In the genomic region with DNA sequence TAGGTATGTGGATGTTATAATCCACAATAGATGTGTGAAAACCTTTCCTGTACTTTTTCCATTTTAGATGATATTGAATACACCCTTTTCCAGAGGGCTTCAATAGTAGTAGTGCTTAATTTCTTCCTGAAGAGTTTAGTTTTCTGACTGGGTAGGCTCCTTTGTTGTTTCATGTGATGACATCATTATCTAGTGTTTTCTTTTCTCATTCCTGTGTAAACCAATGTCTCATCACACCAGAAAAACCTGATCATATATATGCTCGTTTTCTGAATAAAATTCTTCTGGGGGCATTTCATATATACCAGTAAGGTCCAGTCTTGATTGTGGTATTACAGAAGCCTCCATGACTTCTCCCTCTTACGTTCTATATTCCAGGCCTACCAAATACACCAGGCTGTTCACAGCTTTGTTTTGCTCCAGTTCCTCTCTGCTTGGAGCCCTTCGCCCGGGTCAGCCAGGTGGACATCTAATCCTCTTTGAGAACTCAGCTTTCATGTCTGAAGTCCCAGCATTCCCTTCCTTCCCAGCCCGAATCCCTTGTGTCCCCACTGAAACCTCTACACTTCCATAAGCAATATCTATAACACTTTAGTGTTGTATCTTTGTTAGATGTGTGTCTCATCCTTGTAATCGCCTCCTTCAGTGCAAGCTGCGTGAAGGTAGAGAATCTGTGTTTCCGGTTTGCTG, we compare ENCODE assay signal across 1 cellular context.
TF ChIP-seq lines count a peak whose summit lies in the region.

No MANE protein-coding gene starts in this region.

TF ChIP-seq in HEK293, 187 proteins besides CTCF, POLR2A, EP300 and RAD21 (continued from another document):
- TF ChIP-seq, protein P1, sequence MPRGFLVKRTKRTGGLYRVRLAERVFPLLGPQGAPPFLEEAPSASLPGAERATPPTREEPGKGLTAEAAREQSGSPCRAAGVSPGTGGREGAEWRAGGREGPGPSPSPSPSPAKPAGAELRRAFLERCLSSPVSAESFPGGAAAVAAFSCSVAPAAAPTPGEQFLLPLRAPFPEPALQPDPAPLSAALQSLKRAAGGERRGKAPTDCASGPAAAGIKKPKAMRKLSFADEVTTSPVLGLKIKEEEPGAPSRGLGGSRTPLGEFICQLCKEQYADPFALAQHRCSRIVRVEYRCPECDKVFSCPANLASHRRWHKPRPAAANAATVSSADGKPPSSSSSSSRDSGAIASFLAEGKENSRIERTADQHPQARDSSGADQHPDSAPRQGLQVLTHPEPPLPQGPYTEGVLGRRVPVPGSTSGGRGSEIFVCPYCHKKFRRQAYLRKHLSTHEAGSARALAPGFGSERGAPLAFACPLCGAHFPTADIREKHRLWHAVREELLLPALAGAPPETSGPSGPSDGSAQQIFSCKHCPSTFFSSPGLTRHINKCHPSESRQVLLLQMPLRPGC (tag by site-specific recombination; IDR thresholded peaks at IDR 0.05) = no peak
- TF ChIP-seq ZNF830 (tag by site-specific recombination; IDR thresholded peaks at IDR 0.05; ENCODE audit: low read depth) (no peak), ZBTB17 (tag by site-specific recombination; IDR thresholded peaks at IDR 0.05) (peak; percentile 84), ZNF76 (tag by site-specific recombination; IDR thresholded peaks at IDR 0.05; ENCODE audit: borderline replicate concordance, low read depth) (peak; percentile 60; the same call in 1 of the 2 replicates), ZNF600 (tag by site-specific recombination; IDR thresholded peaks at IDR 0.05) (peak; percentile 55; the same call in 1 of the 2 replicates), ZBTB20 (tag by site-specific recombination; IDR thresholded peaks at IDR 0.05) (peak; percentile 92), ZNF24 (tag by site-specific recombination; IDR thresholded peaks at IDR 0.05) (no peak), ZBTB21 (tag by site-specific recombination; IDR thresholded peaks at IDR 0.05) (peak; percentile 55), KLF7 (tag by site-specific recombination; IDR thresholded peaks at IDR 0.05; ENCODE audit: borderline replicate concordance) (no peak), GLI2 (tag by site-specific recombination; IDR thresholded peaks at IDR 0.05; ENCODE audit: borderline replicate concordance, low read depth) (peak; percentile 6; the same call in 1 of the 2 replicates), ZNF423 (tag by site-specific recombination; IDR thresholded peaks at IDR 0.05) (no peak), TCF7L2 (IDR thresholded peaks at IDR 0.05; ENCODE audit: borderline replicate concordance, low read depth, low read length) (0 out of 2 replicates have a peak, but pooled peaks have one; percentile 46), ZNF157 (tag by site-specific recombination; IDR thresholded peaks at IDR 0.05) (no peak), ZNF394 (tag by site-specific recombination; IDR thresholded peaks at IDR 0.05; ENCODE audit: borderline replicate concordance) (peak; percentile 65), IKZF3 (tag by site-specific recombination; IDR thresholded peaks at IDR 0.05) (0 out of 2 replicates have a peak, but pooled peaks have one; percentile 30)
- TF ChIP-seq, protein P2, sequence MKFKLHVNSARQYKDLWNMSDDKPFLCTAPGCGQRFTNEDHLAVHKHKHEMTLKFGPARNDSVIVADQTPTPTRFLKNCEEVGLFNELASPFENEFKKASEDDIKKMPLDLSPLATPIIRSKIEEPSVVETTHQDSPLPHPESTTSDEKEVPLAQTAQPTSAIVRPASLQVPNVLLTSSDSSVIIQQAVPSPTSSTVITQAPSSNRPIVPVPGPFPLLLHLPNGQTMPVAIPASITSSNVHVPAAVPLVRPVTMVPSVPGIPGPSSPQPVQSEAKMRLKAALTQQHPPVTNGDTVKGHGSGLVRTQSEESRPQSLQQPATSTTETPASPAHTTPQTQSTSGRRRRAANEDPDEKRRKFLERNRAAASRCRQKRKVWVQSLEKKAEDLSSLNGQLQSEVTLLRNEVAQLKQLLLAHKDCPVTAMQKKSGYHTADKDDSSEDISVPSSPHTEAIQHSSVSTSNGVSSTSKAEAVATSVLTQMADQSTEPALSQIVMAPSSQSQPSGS (tag by site-specific recombination; IDR thresholded peaks at IDR 0.05; ENCODE audit: low read depth) = peak; percentile 97
TF ChIP-seq in HEK293: peak in this region for 19.
